8 cellular contexts compared by ENCODE assay signal in genomic region chr1:229661022-229661877, GRCh38. TPM values are rescaled to one million over a fixed set of nuclear protein-coding genes. Genes with fewer than 3 reads are reported as not detected.
DNase-seq lines count a peak whose midpoint lies in the region; ATAC-seq and TF ChIP-seq lines count a peak whose summit lies in the region.

No MANE protein-coding gene starts in this region.

- no peaks in the 10 kb centered on the region for H3K27me3 Mint-ChIP-seq in T-helper 2 cell treated with Interferon-gamma antibody and Interleukin-4, amounts not matched to agents 5 μg/mL and 100 μg/mL, for 36 hours (ENCODE audit: low read depth)

- H3K9me3 ChIP-seq in ascending aorta = no peaks in the 10 kb centered on the region

- peaks cover 9% of the 10 kb centered on the region for H3K4me1 Mint-ChIP-seq in T-helper 2 cell treated with Interferon-gamma antibody and Interleukin-4, amounts not matched to agents 5 μg/mL and 100 μg/mL, for 36 hours (ENCODE audit: low read depth)

- H3K4me3 Mint-ChIP-seq in T-helper 2 cell treated with Interferon-gamma antibody and Interleukin-4, amounts not matched to agents 5 μg/mL and 100 μg/mL, for 36 hours = no peak overlapping the region

- peak overlapping the region in 1 of 2 donors; percentile 10 for H3K27ac ChIP-seq in ascending aorta

- H3K27me3 ChIP-seq in ascending aorta = no peaks in the 10 kb centered on the region

- H3K27ac Mint-ChIP-seq in T-helper 2 cell treated with Interferon-gamma antibody and Interleukin-4, amounts not matched to agents 5 μg/mL and 100 μg/mL, for 36 hours = no peak overlapping the region

- TF ChIP-seq CTCF in ascending aorta (IDR thresholded peaks at IDR 0.05) = peak; percentile 84 to 91 (median 85)

- no peaks in the 10 kb centered on the region for H3K9me3 Mint-ChIP-seq in T-helper 2 cell treated with Interferon-gamma antibody and Interleukin-4, amounts not matched to agents 5 μg/mL and 100 μg/mL, for 36 hours

- no peak overlapping the region for H3K4me3 ChIP-seq in ascending aorta

- H3K36me3 ChIP-seq in ascending aorta = peaks cover 0 to 17% of the 10 kb centered on the region in 2 donors

- H3K4me1 ChIP-seq in ascending aorta = no peaks in the 10 kb centered on the region

- intact Hi-C loops in ascending aorta (cut with DNase I) = loop anchor here (1.0 to 5.0 kb wide), 3 partner anchors 406 to 649 kb away; partner anchors contain the start of gene GALNT2

- peak; percentile 60 for DNase-seq in EL
- peak; percentile 58 for DNase-seq in HCEC 1CT
- peak; percentile 64 for DNase-seq in NCI-H146 (lab: John Stamatoyannopoulos, UW)
- peak; percentile 45 for DNase-seq in T-helper 2 cell treated with Interferon-gamma antibody and Interleukin-4, amounts not matched to agents 5 μg/mL and 100 μg/mL, for 36 hours (ENCODE audit: low spot score)
- peak in 1 of 2 donors; percentile 89 for DNase-seq in ascending aorta (ENCODE audit: low spot score in 2 of 2)
- DNase-seq in hypothalamus (lab: John Stamatoyannopoulos, UW) = peak in 47 of 51 donors; percentile 6 to 86 (median 68)
- DNase-seq in smooth muscle cell of the brain vasculature (ENCODE audit: low read depth, low spot score) = peak; percentile 40

- H3K36me3 Mint-ChIP-seq in T-helper 2 cell treated with Interferon-gamma antibody and Interleukin-4, amounts not matched to agents 5 μg/mL and 100 μg/mL, for 36 hours (ENCODE audit: low read depth) = peaks cover 29% of the 10 kb centered on the region

- ATAC-seq in GM21447 (IDR thresholded peaks at IDR 0.05; ENCODE audit: unreplicated experiment) = no peak

RNA-seq across cellular contexts. Expression of gene URB2, which starts 35.2 kb away (rescaled TPM):
- 1.8 TPM for total RNA-seq in ascending aorta

RNA-seq across cellular contexts. Expression of gene TAF5L, which starts 35.3 kb away (rescaled TPM):
- 21.7 TPM for total RNA-seq in ascending aorta
